Comparison of ENCODE assay signal across 1 cellular context in genomic region chr6:2216794-2217383, GRCh38.
TF ChIP-seq lines count a peak whose summit lies in the region.

No MANE protein-coding gene starts in this region.

TF ChIP-seq in GM23338, 12 proteins besides CTCF, POLR2A, EP300 and RAD21 (continued from another document):
- TF ChIP-seq ZNF462 (CRISPR knock-in tag; IDR thresholded peaks at IDR 0.05), result no peak
- TF ChIP-seq ETS1 (IDR thresholded peaks at IDR 0.05), result no peak
- no peak for TF ChIP-seq REST (IDR thresholded peaks at IDR 0.05; ENCODE audit: unreplicated experiment)
- no peak for TF ChIP-seq ZNF331 (CRISPR knock-in tag; IDR thresholded peaks at IDR 0.05; ENCODE audit: low read depth)
- TF ChIP-seq EZH2phosphoT487 (IDR thresholded peaks at IDR 0.05; ENCODE audit: unreplicated experiment), result no peak
- no peak for TF ChIP-seq CREB1 (CRISPR knock-in tag; IDR thresholded peaks at IDR 0.05; ENCODE audit: low read depth)
- no peak for TF ChIP-seq EZH2 (IDR thresholded peaks at IDR 0.05; ENCODE audit: low read depth, unreplicated experiment)
- TF ChIP-seq ZNF114 (CRISPR knock-in tag; IDR thresholded peaks at IDR 0.05), result no peak
